ENCODE assay signal across 14 cellular contexts in genomic region chr3:7787871-7788828, GRCh38.
DNase-seq lines count a peak whose midpoint lies in the region; ATAC-seq, FAIRE-seq and TF ChIP-seq lines count a peak whose summit lies in the region.
"Had no signal": no experiment of that assay in that cellular context is flagged by ENCODE, and none has a peak within 500 bp of the region (broad histone marks: within the 10 kb centered on the region; RNA-seq: fewer than 3 reads in every experiment).

No MANE protein-coding gene starts in this region.

- no peak for FAIRE-seq in HepG2 (lab: Jason Lieb, UNC)
- FAIRE-seq: K562 had no signal

- TF ChIP-seq RAD21 in liver (IDR thresholded peaks at IDR 0.05) (peak; percentile 79 to 83), HepG2 (CRISPR knock-in tag; IDR thresholded peaks at IDR 0.05) (no peak)

- H3K79me2 ChIP-seq in HepG2 (ENCODE audit: insufficient read depth, low read length), result no peaks in the 10 kb centered on the region
- H3K79me2 ChIP-seq in PC-3 (ENCODE audit: low read length), result no peaks in the 10 kb centered on the region

- in situ Hi-C loops in HepG2 (cut with HindIII; ENCODE audit: extremely low pct_ligation_motif_present, low pct_unique_long_range_greater_than_20kb), result no loop called here

- no peak overlapping the region for H2AFZ ChIP-seq in HepG2 (ENCODE audit: low read length)
- H2AFZ ChIP-seq in PC-3 (ENCODE audit: low read length), result no peak overlapping the region

- no peaks in the 10 kb centered on the region for H3K27me3 ChIP-seq in liver (ENCODE audit: control insufficient read depth in 4 of 4, insufficient read depth in 4 of 4, low read length in 3 of 4)
- no peaks in the 10 kb centered on the region for H3K27me3 ChIP-seq in HepG2 (ENCODE audit: control insufficient read depth in 1 of 2, insufficient read depth in 2 of 2, low read length in 2 of 2)
- no peaks in the 10 kb centered on the region for H3K27me3 ChIP-seq in tibial artery
- H3K27me3 ChIP-seq in PC-3 (ENCODE audit: low read length), result no peaks in the 10 kb centered on the region
- H3K27me3 ChIP-seq: esophagus muscularis mucosa had no signal

- no peak overlapping the region for H3K4me2 ChIP-seq in HepG2 (ENCODE audit: low read depth, low read length)
- no peak overlapping the region for H3K4me2 ChIP-seq in PC-3 (ENCODE audit: low read length)

- peak; percentile 39 for TF ChIP-seq CTCF in liver (IDR thresholded peaks at IDR 0.05; ENCODE audit: low read depth, low read length, missing input control)
- no peak for TF ChIP-seq CTCF in HepG2 (CRISPR knock-in tag; IDR thresholded peaks at IDR 0.05)
- peak in 1 of 2 experiments; percentile 5 for TF ChIP-seq CTCF in tibial artery (IDR thresholded peaks at IDR 0.05)
- TF ChIP-seq CTCF in PC-3 (conservative IDR thresholded peaks at IDR 0.05; ENCODE audit: low read depth, low read length), result no peak

- H3K9ac ChIP-seq in liver (ENCODE audit: low read depth in 1 of 2, low read length in 2 of 2) (no peak overlapping the region), HepG2 (ENCODE audit: insufficient read depth, low read depth, low read length) (no peak overlapping the region), PC-3 (ENCODE audit: low read length) (no peak overlapping the region)

- TF ChIP-seq POLR2A in HepG2 (IDR thresholded peaks at IDR 0.05; ENCODE audit: insufficient read depth in 1 of 2, low read depth in 2 of 2, low read length in 2 of 2), result no peak

- H4K20me1 ChIP-seq in HepG2 (ENCODE audit: insufficient read depth, low read length) (no peaks in the 10 kb centered on the region), PC-3 (ENCODE audit: low read length) (no peaks in the 10 kb centered on the region)

- CTCF ChIA-PET in HepG2 (lab: Yijun Ruan, JAX; ENCODE audit: low intra/inter-chr PET ratio, low total read pairs) (no interaction called here), PC-3 (lab: Charles Lee) (no interaction called here)

- H3K27ac ChIP-seq in liver (ENCODE audit: low read depth in 1 of 2, low read length in 2 of 2), result no peak overlapping the region
- H3K27ac ChIP-seq in HepG2 (ENCODE audit: extremely low read length, insufficient read depth, low read length), result no peak overlapping the region
- H3K27ac ChIP-seq in tibial artery, result no peak overlapping the region
- H3K27ac ChIP-seq in PC-3 (ENCODE audit: low read length), result no peak overlapping the region
- H3K27ac ChIP-seq: esophagus muscularis mucosa had no signal

- no peak for TF ChIP-seq EP300 in HepG2 (IDR thresholded peaks at IDR 0.05; ENCODE audit: low read depth in 2 of 2, low read length in 2 of 2)
- TF ChIP-seq EP300 in HepG2 (CRISPR knock-in tag; IDR thresholded peaks at IDR 0.05; ENCODE audit: borderline replicate concordance), result no peak

- no peaks in the 10 kb centered on the region for H3K4me1 ChIP-seq in liver (ENCODE audit: control insufficient read depth in 4 of 4, insufficient read depth in 4 of 4, low read length in 3 of 4)
- no peaks in the 10 kb centered on the region for H3K4me1 ChIP-seq in HepG2 (ENCODE audit: insufficient read depth, low read length)
- no peaks in the 10 kb centered on the region for H3K4me1 ChIP-seq in tibial artery
- no peaks in the 10 kb centered on the region for H3K4me1 ChIP-seq in PC-3 (ENCODE audit: insufficient read depth, low read length)
- H3K4me1 ChIP-seq: esophagus muscularis mucosa had no signal

- intact Hi-C loops in HepG2 (cut with micrococcal nuclease; ENCODE audit: unreplicated experiment) (no loop called here), tibial artery (cut with DNase I; ENCODE audit: low total_unique reads) (no loop called here), PC-3 (cut with micrococcal nuclease) (no loop called here)

- H3K9me2 ChIP-seq in PC-3 (replicated peaks; ENCODE audit: low read length), result no peaks in the 10 kb centered on the region

- BruUV-seq in HepG2 (replicated peaks; lab: Mats Ljungman, UMichigan) (no TSS peak), PC-3 (replicated peaks; lab: Mats Ljungman, UMichigan) (no TSS peak)

- WGBS in liver, result 58% methylated on average over 5 of the region's 5 CpGs
- 0% methylated on average over 5 of the region's 5 CpGs for WGBS in HepG2 (ENCODE audit: low lambda C conversion rate)

- H3K4me3 ChIP-seq in liver (ENCODE audit: low read depth in 1 of 3, low read length in 3 of 3), result no peak overlapping the region
- no peak overlapping the region for H3K4me3 ChIP-seq in HepG2 (replicated peaks in 1 of 3; ENCODE audit: insufficient read depth in 1 of 3, low read depth in 2 of 3, low read length in 3 of 3)
- H3K4me3 ChIP-seq in tibial artery, result no peak overlapping the region
- H3K4me3 ChIP-seq in PC-3 (ENCODE audit: low read length), result no peak overlapping the region
- H3K4me3 ChIP-seq: esophagus muscularis mucosa, K562, skin epidermis had no signal

- H3F3A ChIP-seq in PC-3 (ENCODE audit: low read length, unreplicated experiment), result no peaks in the 10 kb centered on the region

- ATAC-seq in HepG2 (no peak), PC-3 (no peak)
- ATAC-seq: K562; stimulated activated naive CD8-positive, alpha-beta T cell treated with anti-CD3 and anti-CD28 coated beads, Interleukin-15, Interleukin-2, amounts not matched to agents 100 U/mL and 50 U/mL, for 24 hours had no signal

- DNase-seq in HepG2 (ENCODE audit: low spot score), result no peak
- peak; percentile 50 for DNase-seq in astrocyte of the hippocampus (ENCODE audit: low read depth, low spot score)
- DNase-seq in iPS-NIHi7 (ENCODE audit: extremely low spot score), result peak; percentile 43
- DNase-seq in tibial artery, result no peak
- no peak for DNase-seq in GM19240 (ENCODE audit: insufficient read length, low spot score)
- DNase-seq in NCI-H1694 treated with DMSO at 0.1 percent for 48 hours (lab: John Stamatoyannopoulos, UW), result no peak
- no peak for DNase-seq in PC-3
- DNase-seq: cerebellar nuclear complex; NCI-H446; stimulated activated naive CD8-positive, alpha-beta T cell treated with anti-CD3 and anti-CD28 coated beads, Interleukin-15, Interleukin-2, amounts not matched to agents 100 U/mL and 50 U/mL, for 24 hours had no signal

- H3K9me3 ChIP-seq in liver (ENCODE audit: control insufficient read depth in 4 of 4, low read length in 3 of 4), result no peaks in the 10 kb centered on the region
- peaks cover 41% of the 10 kb centered on the region for H3K9me3 ChIP-seq in HepG2 (ENCODE audit: low read length)
- H3K9me3 ChIP-seq in tibial artery, result no peaks in the 10 kb centered on the region
- H3K9me3 ChIP-seq in PC-3 (ENCODE audit: low read length), result 0 out of 2 replicates have a peak, but pooled peaks cover 7% of the 10 kb centered on the region
- H3K9me3 ChIP-seq: esophagus muscularis mucosa had no signal

- H3K36me3 ChIP-seq in liver (ENCODE audit: control insufficient read depth in 4 of 4, insufficient read depth in 3 of 4, low read depth in 1 of 4, low read length in 3 of 4) (no peaks in the 10 kb centered on the region), HepG2 (replicated peaks in 1 of 2; ENCODE audit: control insufficient read depth in 1 of 2, insufficient read depth in 2 of 2, low read length in 2 of 2) (no peaks in the 10 kb centered on the region), tibial artery (no peaks in the 10 kb centered on the region), PC-3 (ENCODE audit: low read depth, low read length) (no peaks in the 10 kb centered on the region)
- H3K36me3 ChIP-seq: esophagus muscularis mucosa had no signal

- POLR2A ChIA-PET in HepG2 (lab: Yijun Ruan, JAX), result no interaction called here
- POLR2A ChIA-PET in PC-3 (lab: Charles Lee; ENCODE audit: unreplicated experiment), result no interaction called here

TF ChIP-seq in liver, 16 proteins besides CTCF, POLR2A, EP300 and RAD21:
- TF ChIP-seq TAF1 (conservative IDR thresholded peaks at IDR 0.05), result no peak

TF ChIP-seq in HepG2, 621 proteins besides CTCF, POLR2A, EP300 and RAD21 (continues in another document):
- no peak for TF ChIP-seq HINFP (CRISPR knock-in tag; IDR thresholded peaks at IDR 0.05; ENCODE audit: low read depth)
- no peak for TF ChIP-seq ZFAT (CRISPR knock-in tag; conservative IDR thresholded peaks at IDR 0.05)
- no peak for TF ChIP-seq NKX3-1 (CRISPR knock-in tag; IDR thresholded peaks at IDR 0.05)

Comparison
In these comparisons a context has a peak if more than half of its experiments do, and no peak if none do; other contexts are left out.
1. DNase-seq: peak in astrocyte of the hippocampus (single experiment) and iPS-NIHi7 (single experiment); none in HepG2 (single experiment), tibial artery (0 of 2), GM19240 (single experiment), NCI-H1694 treated with DMSO at 0.1 percent for 48 hours (single experiment) and PC-3 (single experiment).